Comparison of ENCODE assay signal across 22 cellular contexts in genomic region chr4:23929248-23929647, GRCh38. TPM values are rescaled to one million over a fixed set of nuclear protein-coding genes. Genes with fewer than 3 reads are reported as not detected.
A peak's percentile ranks its signal among the peaks of the same experiment; 100 is the strongest.
DNase-seq lines count a peak whose midpoint lies in the region; ATAC-seq and TF ChIP-seq lines count a peak whose summit lies in the region.
"Had no signal": no experiment of that assay in that cellular context is flagged by ENCODE, and none has a peak within 500 bp of the region (broad histone marks: within the 10 kb centered on the region; RNA-seq: fewer than 3 reads in every experiment).

No MANE protein-coding gene starts in this region.

- TF ChIP-seq POLR2A in gastrocnemius medialis (IDR thresholded peaks at IDR 0.05) = no peak

- H3K9me3 ChIP-seq in left ventricle myocardium inferior (replicated peaks) = no peaks in the 10 kb centered on the region
- no peaks in the 10 kb centered on the region for H3K9me3 ChIP-seq in hepatocyte (ENCODE audit: low read depth)
- no peaks in the 10 kb centered on the region for H3K9me3 ChIP-seq in gastrocnemius medialis
- H3K9me3 ChIP-seq: HAP-1 had no signal

- 84% methylated on average over 3 of the region's 3 CpGs for WGBS in hepatocyte (ENCODE audit: low lambda C conversion rate, missing lambda C conversion rate)

- H3K4me3 ChIP-seq in left ventricle myocardium inferior (no peak overlapping the region), hepatocyte (no peak overlapping the region), gastrocnemius medialis (no peak overlapping the region)
- H3K4me3 ChIP-seq: HAP-1, PC-9, SJCRH30 had no signal

- DNase-seq in left ventricle myocardium inferior (no peak), left cardiac atrium (no peak), RPMI7951 (ENCODE audit: low read depth) (peak; percentile 75), hepatocyte (ENCODE audit: low spot score) (no peak), gastrocnemius medialis (no peak), D341Med (ENCODE audit: low spot score) (no peak)
- no peak for DNase-seq in stimulated activated naive CD8-positive, alpha-beta T cell treated with anti-CD3 and anti-CD28 coated beads, Interleukin-15, amount 100 ng/mL, for 72 hours
- DNase-seq: AML-193; C1 segment of cervical spinal cord; CD8-positive, alpha-beta T cell; DMS153; GDM1; KBM-7; NCI-H1092 treated with DMSO at 0.1 percent for 48 hours; NCI-H1436 treated with DMSO at 0.1 percent for 48 hours; NCI-H1930; NCI-H748 treated with DMSO at 0.1 percent for 48 hours; PC-9; SJCRH30 had no signal

- H3K9me3 Mint-ChIP-seq in stimulated activated naive CD8-positive, alpha-beta T cell treated with anti-CD3 and anti-CD28 coated beads, Interleukin-15, amount 100 ng/mL, for 72 hours = peaks cover 0 to 10% of the 10 kb centered on the region in 2 donors

- no peaks in the 10 kb centered on the region for H3K27me3 Mint-ChIP-seq in stimulated activated naive CD8-positive, alpha-beta T cell treated with anti-CD3 and anti-CD28 coated beads, Interleukin-15, amount 100 ng/mL, for 72 hours

- no peaks in the 10 kb centered on the region for H3K4me1 Mint-ChIP-seq in stimulated activated naive CD8-positive, alpha-beta T cell treated with anti-CD3 and anti-CD28 coated beads, Interleukin-15, amount 100 ng/mL, for 72 hours

- H3K4me3 Mint-ChIP-seq in stimulated activated naive CD8-positive, alpha-beta T cell treated with anti-CD3 and anti-CD28 coated beads, Interleukin-15, amount 100 ng/mL, for 72 hours = no peak overlapping the region
- H3K4me3 Mint-ChIP-seq: CD8-positive, alpha-beta T cell had no signal

- H3K9me2 ChIP-seq in hepatocyte (replicated peaks; ENCODE audit: insufficient read depth) = no peaks in the 10 kb centered on the region

- ATAC-seq in left cardiac atrium = no peak
- ATAC-seq in gastrocnemius medialis = no peak
- no peak for ATAC-seq in stimulated activated naive CD8-positive, alpha-beta T cell treated with anti-CD3 and anti-CD28 coated beads, Interleukin-15, amount 100 ng/mL, for 72 hours
- ATAC-seq in HG02798 (IDR thresholded peaks at IDR 0.05; ENCODE audit: poor library complexity, unreplicated experiment) = no peak
- ATAC-seq: CD8-positive, alpha-beta T cell had no signal

- no peaks in the 10 kb centered on the region for H4K20me1 ChIP-seq in hepatocyte (ENCODE audit: insufficient read depth, poor library complexity, severe bottlenecking)

- H3K79me2 ChIP-seq in hepatocyte = no peaks in the 10 kb centered on the region

- H3K36me3 ChIP-seq in left ventricle myocardium inferior = no peaks in the 10 kb centered on the region
- no peaks in the 10 kb centered on the region for H3K36me3 ChIP-seq in hepatocyte (replicated peaks; ENCODE audit: insufficient read depth, low read depth)
- H3K36me3 ChIP-seq in gastrocnemius medialis = no peaks in the 10 kb centered on the region
- H3K36me3 ChIP-seq: HAP-1, SJCRH30 had no signal

- no peak overlapping the region for H2AFZ ChIP-seq in hepatocyte
- H2AFZ ChIP-seq: PC-9 had no signal

- H3K27me3 ChIP-seq in left ventricle myocardium inferior (ENCODE audit: low read depth) = no peaks in the 10 kb centered on the region
- H3K27me3 ChIP-seq in hepatocyte = no peaks in the 10 kb centered on the region
- H3K27me3 ChIP-seq in gastrocnemius medialis = no peaks in the 10 kb centered on the region
- H3K27me3 ChIP-seq: SJCRH30 had no signal

- H3K27ac ChIP-seq in left ventricle myocardium inferior (replicated peaks) (peak overlapping the region; percentile 94), hepatocyte (peak overlapping the region; percentile 84), gastrocnemius medialis (peak overlapping the region; percentile 83 to 92 (median 90))
- H3K27ac ChIP-seq: HL-60, PC-9, SJCRH30 had no signal

- no peak for TF ChIP-seq CTCF in left ventricle myocardium inferior (IDR thresholded peaks at IDR 0.05; ENCODE audit: borderline replicate concordance)
- TF ChIP-seq CTCF in hepatocyte (IDR thresholded peaks at IDR 0.05; ENCODE audit: poor library complexity) = no peak
- no peak for TF ChIP-seq CTCF in gastrocnemius medialis (IDR thresholded peaks at IDR 0.05 in 4 of 5, conservative IDR thresholded peaks at IDR 0.05 in 1 of 5)

- intact Hi-C loops in left ventricle myocardium inferior (cut with micrococcal nuclease) (no loop called here), left cardiac atrium (cut with DNase I) (no loop called here), gastrocnemius medialis (cut with DNase I; ENCODE audit: low total_unique reads) (no loop called here)

- in situ Hi-C loops in gastrocnemius medialis (cut with MboI; ENCODE audit: low sequenced_read_pairs in 4 of 4) = loop anchor here in 1 of 4 donors (25.0 kb wide), 2 partner anchors 483 to 542 kb away; no protein-coding TSS in a partner anchor

- H3K4me1 ChIP-seq in left ventricle myocardium inferior (peaks cover 39% of the 10 kb centered on the region), hepatocyte (ENCODE audit: insufficient read depth) (peaks cover 20% of the 10 kb centered on the region), gastrocnemius medialis (peaks cover 17 to 42% of the 10 kb centered on the region in 2 donors)
- H3K4me1 ChIP-seq: HAP-1, SJCRH30 had no signal

- no peak overlapping the region for H3K27ac Mint-ChIP-seq in stimulated activated naive CD8-positive, alpha-beta T cell treated with anti-CD3 and anti-CD28 coated beads, Interleukin-15, amount 100 ng/mL, for 72 hours
- H3K27ac Mint-ChIP-seq: CD8-positive, alpha-beta T cell had no signal

- no peak overlapping the region for H3K4me2 ChIP-seq in hepatocyte
- H3K4me2 ChIP-seq: PC-9 had no signal

RNA-seq across cellular contexts. Expression of gene PPARGC1A, which starts 39.4 kb away (rescaled TPM):
- total RNA-seq in left ventricle myocardium inferior (108 TPM), left cardiac atrium (100 to 1,000 TPM in 1 of 2 donors, 10 to 100 TPM in 1; 75.4 to 180 TPM), hepatocyte (16.6 and 18.7 TPM in 2 replicates), gastrocnemius medialis (10 to 100 TPM; 30.6 to 68.9 (median 52.3) TPM)
- 0.20 and 0.24 TPM in 2 replicates for total RNA-seq in RPMI7951 (2014; rRNA removed; shearing (Covaris generic))
- polyA plus RNA-seq in hepatocyte = 4.2 and 6.7 TPM in 2 replicates
- total RNA-seq: CD8-positive, alpha-beta T cell; PC-9 had no signal

Comparison
In these comparisons a context has a peak if more than half of its experiments do, and no peak if none do; other contexts are left out.
1. RNA of gene PPARGC1A, which starts 39.4 kb away (total RNA-seq): 75.4 to 180 TPM in left cardiac atrium, 108 TPM in left ventricle myocardium inferior (single experiment), 30.6 to 68.9 TPM in gastrocnemius medialis and 16.6 to 18.7 TPM in hepatocyte; 0.20 to 0.24 TPM in RPMI7951; every median in the first group is over 10 times any median in the second.
2. Peak in every context shown above with its lines, with median percentiles within 50 percentile points of each other: H3K27ac ChIP-seq.